Comparison of ENCODE assay signal across 25 cellular contexts in genomic region chr12:12247584-12247983, GRCh38.
"Had no signal": no experiment of that assay in that cellular context is flagged by ENCODE, and none has a peak within 500 bp of the region (broad histone marks: within the 10 kb centered on the region; RNA-seq: fewer than 3 reads in every experiment).

No MANE protein-coding gene starts in this region.

- H3K4me3 ChIP-seq: coronary artery, esophagus squamous epithelium, lower lobe of right lung, prostate gland, sigmoid colon, stomach, tibial artery had no signal

- H3K36me3 Mint-ChIP-seq: stimulated activated effector memory CD8-positive, alpha-beta T cell treated with anti-CD3 and anti-CD28 coated beads, Interleukin-12 subunit alpha, Interleukin-12 subunit beta, amount 100 ng/mL, for 72 hours had no signal

- H3K27me3 ChIP-seq: esophagus squamous epithelium, sigmoid colon, stomach, tibial artery had no signal

- ATAC-seq: left ventricle myocardium superior; lower lobe of right lung; naive thymus-derived CD8-positive, alpha-beta T cell; right cardiac atrium; stimulated activated effector memory CD8-positive, alpha-beta T cell treated with anti-CD3 and anti-CD28 coated beads, Interleukin-12 subunit alpha, Interleukin-12 subunit beta, amount 100 ng/mL, for 72 hours had no signal

- DNase-seq: dermis blood vessel endothelial cell; effector memory CD4-positive, alpha-beta T cell; erythroblast; esophagus squamous epithelium; foreskin melanocyte; hypothalamus; left ventricle myocardium superior; lower lobe of right lung; naive thymus-derived CD8-positive, alpha-beta T cell; right cardiac atrium; sigmoid colon; stimulated activated CD4-positive, alpha-beta T cell treated with anti-CD3 and anti-CD28 coated beads, Interleukin-2, amount 100 ng/mL, for 24 hours; stimulated activated CD4-positive, alpha-beta T cell treated with anti-CD3 and anti-CD28 coated beads, Interleukin-4, amount 100 ng/mL, for 24 hours; stimulated activated naive CD4-positive, alpha-beta T cell treated with Interleukin-2 at 50 U/mL for 16 hours; stomach; tibial artery had no signal

- H3K27me3 Mint-ChIP-seq: naive thymus-derived CD8-positive, alpha-beta T cell; type B pancreatic cell had no signal

- H3K9me3 ChIP-seq: esophagus squamous epithelium, lower lobe of right lung, prostate gland, sigmoid colon, stomach, tibial artery had no signal

- H3K9ac ChIP-seq: parathyroid adenoma had no signal

- H3K27ac ChIP-seq: coronary artery, esophagus squamous epithelium, lower lobe of right lung, parathyroid adenoma, prostate gland, sigmoid colon, stomach, tibial artery had no signal

- FAIRE-seq: endometrium, keratinocyte, urothelium cell line had no signal

- H3K4me1 ChIP-seq: esophagus squamous epithelium, lower lobe of right lung, prostate gland had no signal

- H3K27ac Mint-ChIP-seq: stimulated activated effector memory CD8-positive, alpha-beta T cell treated with anti-CD3 and anti-CD28 coated beads, Interleukin-12 subunit alpha, Interleukin-12 subunit beta, amount 100 ng/mL, for 72 hours; type B pancreatic cell had no signal

- H2AFZ ChIP-seq: parathyroid adenoma had no signal

- H3K36me3 ChIP-seq: prostate gland had no signal

- H3K9me3 Mint-ChIP-seq: stimulated activated effector memory CD8-positive, alpha-beta T cell treated with anti-CD3 and anti-CD28 coated beads, Interleukin-12 subunit alpha, Interleukin-12 subunit beta, amount 100 ng/mL, for 72 hours had no signal

- H3K4me3 Mint-ChIP-seq: naive thymus-derived CD8-positive, alpha-beta T cell; neural crest cell; stimulated activated effector memory CD8-positive, alpha-beta T cell treated with anti-CD3 and anti-CD28 coated beads, Interleukin-12 subunit alpha, Interleukin-12 subunit beta, amount 100 ng/mL, for 72 hours; type B pancreatic cell had no signal
